1 cellular context compared by ENCODE assay signal in the genomic region with DNA sequence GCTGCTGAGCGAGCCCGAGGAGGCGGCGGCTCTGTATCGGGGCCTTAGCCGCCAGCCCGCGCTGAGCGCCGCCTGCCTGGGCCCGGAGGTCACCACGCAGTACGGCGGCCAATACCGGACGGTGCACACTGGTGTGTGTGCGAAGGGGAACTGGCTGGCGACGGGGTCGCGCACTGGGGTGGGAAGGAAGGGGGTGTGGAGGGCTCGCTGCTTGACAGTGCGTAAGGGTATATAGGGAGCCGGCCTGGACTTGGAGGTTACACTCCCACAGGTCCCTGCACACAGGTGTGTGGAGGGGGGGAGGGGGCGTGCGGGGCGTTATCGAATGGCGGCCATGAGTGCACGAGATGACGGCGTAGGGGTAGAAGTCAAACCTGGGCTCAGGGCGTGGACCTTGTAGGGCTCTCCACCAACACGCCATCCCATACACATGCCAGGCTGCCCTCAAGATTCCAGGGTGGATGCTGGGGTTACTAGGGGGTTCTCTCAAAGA.
TF ChIP-seq lines count a peak whose summit lies in the region.

No MANE protein-coding gene starts in this region.

TF ChIP-seq in GM12878, 131 proteins besides CTCF, POLR2A, EP300 and RAD21:
- TF ChIP-seq CBX3 (IDR thresholded peaks at IDR 0.05; ENCODE audit: borderline replicate concordance, low read depth) (no peak), TAF1 (IDR thresholded peaks at IDR 0.05; ENCODE audit: borderline replicate concordance, low read depth, low read length) (no peak), ZNF217 (IDR thresholded peaks at IDR 0.05) (no peak), HDGF (IDR thresholded peaks at IDR 0.05) (no peak), EED (IDR thresholded peaks at IDR 0.05; ENCODE audit: low read depth) (no peak), YY1 (IDR thresholded peaks at IDR 0.05; ENCODE audit: low read depth, low read length) (peak; percentile 53; the same call in 1 of the 2 replicates), SUZ12 (IDR thresholded peaks at IDR 0.05; ENCODE audit: unreplicated experiment) (no peak), NR2F1 (conservative IDR thresholded peaks at IDR 0.05) (no peak), ZNF24 (IDR thresholded peaks at IDR 0.05) (no peak), LARP7 (IDR thresholded peaks at IDR 0.05) (peak; percentile 95), HCFC1 (IDR thresholded peaks at IDR 0.05; ENCODE audit: low read length) (no peak), RUNX3 (IDR thresholded peaks at IDR 0.05; ENCODE audit: low read length) (no peak), PML (IDR thresholded peaks at IDR 0.05; ENCODE audit: low read length) (no peak), WRNIP1 (IDR thresholded peaks at IDR 0.05; ENCODE audit: borderline replicate concordance, low read depth, low read length) (no peak), NR2C2 (IDR thresholded peaks at IDR 0.05; ENCODE audit: borderline replicate concordance, control insufficient read depth, insufficient read length, low read depth) (no peak), CHD4 (IDR thresholded peaks at IDR 0.05) (no peak), CBX5 (IDR thresholded peaks at IDR 0.05; ENCODE audit: low read depth) (no peak), FOXK2 (IDR thresholded peaks at IDR 0.05) (no peak), SIN3A (IDR thresholded peaks at IDR 0.05; ENCODE audit: low read depth, low read length) (0 out of 2 replicates have a peak, but pooled peaks have one; percentile 8), FOS (IDR thresholded peaks at IDR 0.05; ENCODE audit: borderline replicate concordance, extremely low read depth, insufficient read length) (no peak)
- TF ChIP-seq, protein P1, sequence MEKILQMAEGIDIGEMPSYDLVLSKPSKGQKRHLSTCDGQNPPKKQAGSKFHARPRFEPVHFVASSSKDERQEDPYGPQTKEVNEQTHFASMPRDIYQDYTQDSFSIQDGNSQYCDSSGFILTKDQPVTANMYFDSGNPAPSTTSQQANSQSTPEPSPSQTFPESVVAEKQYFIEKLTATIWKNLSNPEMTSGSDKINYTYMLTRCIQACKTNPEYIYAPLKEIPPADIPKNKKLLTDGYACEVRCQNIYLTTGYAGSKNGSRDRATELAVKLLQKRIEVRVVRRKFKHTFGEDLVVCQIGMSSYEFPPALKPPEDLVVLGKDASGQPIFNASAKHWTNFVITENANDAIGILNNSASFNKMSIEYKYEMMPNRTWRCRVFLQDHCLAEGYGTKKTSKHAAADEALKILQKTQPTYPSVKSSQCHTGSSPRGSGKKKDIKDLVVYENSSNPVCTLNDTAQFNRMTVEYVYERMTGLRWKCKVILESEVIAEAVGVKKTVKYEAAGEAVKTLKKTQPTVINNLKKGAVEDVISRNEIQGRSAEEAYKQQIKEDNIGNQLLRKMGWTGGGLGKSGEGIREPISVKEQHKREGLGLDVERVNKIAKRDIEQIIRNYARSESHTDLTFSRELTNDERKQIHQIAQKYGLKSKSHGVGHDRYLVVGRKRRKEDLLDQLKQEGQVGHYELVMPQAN (conservative IDR thresholded peaks at IDR 0.05): peak; percentile 93
- TF ChIP-seq, protein P2, sequence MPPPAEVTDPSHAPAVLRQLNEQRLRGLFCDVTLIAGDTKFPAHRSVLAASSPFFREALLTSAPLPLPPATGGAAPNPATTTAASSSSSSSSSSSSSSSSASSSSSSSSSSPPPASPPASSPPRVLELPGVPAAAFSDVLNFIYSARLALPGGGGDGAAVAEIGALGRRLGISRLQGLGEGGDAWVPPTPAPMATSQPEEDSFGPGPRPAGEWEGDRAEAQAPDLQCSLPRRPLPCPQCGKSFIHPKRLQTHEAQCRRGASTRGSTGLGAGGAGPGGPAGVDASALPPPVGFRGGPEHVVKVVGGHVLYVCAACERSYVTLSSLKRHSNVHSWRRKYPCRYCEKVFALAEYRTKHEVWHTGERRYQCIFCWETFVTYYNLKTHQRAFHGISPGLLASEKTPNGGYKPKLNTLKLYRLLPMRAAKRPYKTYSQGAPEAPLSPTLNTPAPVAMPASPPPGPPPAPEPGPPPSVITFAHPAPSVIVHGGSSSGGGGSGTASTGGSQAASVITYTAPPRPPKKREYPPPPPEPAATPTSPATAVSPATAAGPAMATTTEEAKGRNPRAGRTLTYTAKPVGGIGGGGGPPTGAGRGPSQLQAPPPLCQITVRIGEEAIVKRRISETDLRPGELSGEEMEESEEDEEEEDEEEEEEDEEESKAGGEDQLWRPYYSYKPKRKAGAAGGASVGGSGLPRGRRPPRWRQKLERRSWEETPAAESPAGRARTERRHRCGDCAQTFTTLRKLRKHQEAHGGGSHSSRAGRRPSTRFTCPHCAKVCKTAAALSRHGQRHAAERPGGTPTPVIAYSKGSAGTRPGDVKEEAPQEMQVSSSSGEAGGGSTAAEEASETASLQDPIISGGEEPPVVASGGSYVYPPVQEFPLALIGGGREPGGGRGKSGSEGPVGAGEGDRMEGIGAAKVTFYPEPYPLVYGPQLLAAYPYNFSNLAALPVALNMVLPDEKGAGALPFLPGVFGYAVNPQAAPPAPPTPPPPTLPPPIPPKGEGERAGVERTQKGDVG (CRISPR knock-in tag; IDR thresholded peaks at IDR 0.05): no peak
- TF ChIP-seq, protein P3, sequence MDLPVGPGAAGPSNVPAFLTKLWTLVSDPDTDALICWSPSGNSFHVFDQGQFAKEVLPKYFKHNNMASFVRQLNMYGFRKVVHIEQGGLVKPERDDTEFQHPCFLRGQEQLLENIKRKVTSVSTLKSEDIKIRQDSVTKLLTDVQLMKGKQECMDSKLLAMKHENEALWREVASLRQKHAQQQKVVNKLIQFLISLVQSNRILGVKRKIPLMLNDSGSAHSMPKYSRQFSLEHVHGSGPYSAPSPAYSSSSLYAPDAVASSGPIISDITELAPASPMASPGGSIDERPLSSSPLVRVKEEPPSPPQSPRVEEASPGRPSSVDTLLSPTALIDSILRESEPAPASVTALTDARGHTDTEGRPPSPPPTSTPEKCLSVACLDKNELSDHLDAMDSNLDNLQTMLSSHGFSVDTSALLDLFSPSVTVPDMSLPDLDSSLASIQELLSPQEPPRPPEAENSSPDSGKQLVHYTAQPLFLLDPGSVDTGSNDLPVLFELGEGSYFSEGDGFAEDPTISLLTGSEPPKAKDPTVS (IDR thresholded peaks at IDR 0.05; ENCODE audit: low read depth, low read length): no peak
TF ChIP-seq in GM12878: peak in this region for 4.
